In genomic region chr18:35616664-35617423, GRCh38 we compare ENCODE assay signal across 1 cellular context.
TF ChIP-seq lines count a peak whose summit lies in the region.

No MANE protein-coding gene starts in this region.

TF ChIP-seq in GM12878, 131 proteins besides CTCF, POLR2A, EP300 and RAD21 (continued from another document and continues in another):
- peak; percentile 99 for TF ChIP-seq ZBTB40 (IDR thresholded peaks at IDR 0.05; ENCODE audit: borderline replicate concordance)
- TF ChIP-seq RCOR1 (conservative IDR thresholded peaks at IDR 0.05; ENCODE audit: low read depth, low read length), result no peak
- TF ChIP-seq YY1 (IDR thresholded peaks at IDR 0.05; ENCODE audit: low read depth, low read length), result 0 out of 2 replicates have a peak, but pooled peaks have one; percentile 46
- peak; percentile 87; the same call in 1 of the 2 replicates for TF ChIP-seq TCF7 (IDR thresholded peaks at IDR 0.05; ENCODE audit: borderline replicate concordance)
- TF ChIP-seq SRF (IDR thresholded peaks at IDR 0.05; ENCODE audit: low read depth in 2 of 2, low read length in 2 of 2), result 0 out of 4 replicates have a peak, but pooled peaks of 1 of the 2 experiments have one; percentile 7
- TF ChIP-seq BCL3 (IDR thresholded peaks at IDR 0.05; ENCODE audit: borderline replicate concordance, insufficient read depth, low read depth, low read length, poor library complexity, severe bottlenecking), result peak; percentile 53
- TF ChIP-seq CBX3 (IDR thresholded peaks at IDR 0.05; ENCODE audit: borderline replicate concordance, low read depth), result no peak
- TF ChIP-seq RUNX3 (IDR thresholded peaks at IDR 0.05; ENCODE audit: low read length), result peak; percentile 97
- peak in 1 of 2 experiments; percentile 96; a peak in 2 of 4 replicates for TF ChIP-seq ETV6 (conservative IDR thresholded peaks at IDR 0.05 in 1 of 2, IDR thresholded peaks at IDR 0.05 in 1 of 2; ENCODE audit: borderline replicate concordance in 1 of 2, low read depth in 1 of 2)
- no peak for TF ChIP-seq ZNF622 (IDR thresholded peaks at IDR 0.05)
- TF ChIP-seq PML (IDR thresholded peaks at IDR 0.05; ENCODE audit: low read length), result peak; percentile 72; the same call in 1 of the 2 replicates
- TF ChIP-seq ATF7 (IDR thresholded peaks at IDR 0.05; ENCODE audit: low read depth), result peak; percentile 93
- TF ChIP-seq BRCA1 (IDR thresholded peaks at IDR 0.05; ENCODE audit: low read depth, low read length), result no peak
- no peak for TF ChIP-seq IRF5 (IDR thresholded peaks at IDR 0.05; ENCODE audit: borderline replicate concordance)
- TF ChIP-seq CHD4 (IDR thresholded peaks at IDR 0.05), result no peak
- TF ChIP-seq ASH2L (IDR thresholded peaks at IDR 0.05; ENCODE audit: borderline replicate concordance, low read depth), result no peak
- 0 out of 2 replicates have a peak, but pooled peaks have one; percentile 37 for TF ChIP-seq MXI1 (IDR thresholded peaks at IDR 0.05; ENCODE audit: low read depth, low read length)
- peak; percentile 80; the same call in 1 of the 2 replicates for TF ChIP-seq TBL1XR1 (IDR thresholded peaks at IDR 0.05; ENCODE audit: low read depth, low read length)
- peak; percentile 91 for TF ChIP-seq MTA3 (IDR thresholded peaks at IDR 0.05; ENCODE audit: borderline replicate concordance, low read length)
- peak; percentile 57; the same call in 1 of the 2 replicates for TF ChIP-seq SMARCA5 (IDR thresholded peaks at IDR 0.05)
- TF ChIP-seq ESRRA (IDR thresholded peaks at IDR 0.05; ENCODE audit: low read length), result no peak
- TF ChIP-seq POLR2AphosphoS2 (IDR thresholded peaks at IDR 0.05; ENCODE audit: low read depth, low read length), result no peak
- TF ChIP-seq USF1 (IDR thresholded peaks at IDR 0.05; ENCODE audit: borderline replicate concordance, extremely low read length, insufficient read depth, low read depth, low read length), result no peak
- peak; percentile 64; the same call in 1 of the 2 replicates for TF ChIP-seq CBFB (IDR thresholded peaks at IDR 0.05; ENCODE audit: low read depth)
- TF ChIP-seq HCFC1 (IDR thresholded peaks at IDR 0.05; ENCODE audit: low read length), result no peak
- 0 out of 2 replicates have a peak, but pooled peaks have one; percentile 83 for TF ChIP-seq STAT3 (IDR thresholded peaks at IDR 0.05; ENCODE audit: low read depth, low read length)
- peak; percentile 82 for TF ChIP-seq MLLT1 (IDR thresholded peaks at IDR 0.05)
- no peak for TF ChIP-seq IRF3 (IDR thresholded peaks at IDR 0.05)
- TF ChIP-seq BHLHE40 (IDR thresholded peaks at IDR 0.05; ENCODE audit: borderline replicate concordance in 1 of 2, low read depth in 2 of 2, low read length in 1 of 2), result peak; percentile 53 to 68; a peak in 3 of 4 replicates
- TF ChIP-seq MTA2 (IDR thresholded peaks at IDR 0.05; ENCODE audit: low read depth), result peak; percentile 92
- no peak for TF ChIP-seq NRF1 (conservative IDR thresholded peaks at IDR 0.05; ENCODE audit: low read depth, low read length)
- peak; percentile 83 for TF ChIP-seq ZBED1 (IDR thresholded peaks at IDR 0.05; ENCODE audit: borderline replicate concordance)
- no peak for TF ChIP-seq LARP7 (IDR thresholded peaks at IDR 0.05)
- peak; percentile 64; the same call in 1 of the 2 replicates for TF ChIP-seq JUND (IDR thresholded peaks at IDR 0.05; ENCODE audit: low read depth, low read length)
- peak; percentile 92 for TF ChIP-seq NFIC (IDR thresholded peaks at IDR 0.05; ENCODE audit: low read depth, low read length)
- 0 out of 2 replicates have a peak, but pooled peaks have one; percentile 63 for TF ChIP-seq RB1 (IDR thresholded peaks at IDR 0.05; ENCODE audit: borderline replicate concordance)
- peak; percentile 88; the same call in 1 of the 2 replicates for TF ChIP-seq CREM (IDR thresholded peaks at IDR 0.05; ENCODE audit: low read depth)
- peak; percentile 67 for TF ChIP-seq PKNOX1 (IDR thresholded peaks at IDR 0.05)
- peak; percentile 83 for TF ChIP-seq FOXM1 (IDR thresholded peaks at IDR 0.05; ENCODE audit: low read depth, low read length)
- TF ChIP-seq NR2C2 (IDR thresholded peaks at IDR 0.05; ENCODE audit: borderline replicate concordance, control insufficient read depth, insufficient read length, low read depth), result no peak
- no peak for TF ChIP-seq PAX8 (IDR thresholded peaks at IDR 0.05)
- TF ChIP-seq RELB (IDR thresholded peaks at IDR 0.05; ENCODE audit: low read depth), result peak; percentile 78
- peak; percentile 38; the same call in 1 of the 2 replicates for TF ChIP-seq ZNF217 (IDR thresholded peaks at IDR 0.05)
- no peak for TF ChIP-seq SREBF2 (IDR thresholded peaks at IDR 0.05; ENCODE audit: low read length)
- peak; percentile 95 for TF ChIP-seq NBN (IDR thresholded peaks at IDR 0.05)
- TF ChIP-seq PAX5 (IDR thresholded peaks at IDR 0.05; ENCODE audit: borderline replicate concordance, low read depth, low read length), result peak; percentile 82; the same call in 1 of the 2 replicates
- 0 out of 2 replicates have a peak, but pooled peaks have one; percentile 8 for TF ChIP-seq ZNF687 (IDR thresholded peaks at IDR 0.05)
- TF ChIP-seq SP1 (IDR thresholded peaks at IDR 0.05; ENCODE audit: low read depth, low read length), result peak; percentile 44
